19 cellular contexts compared by ENCODE assay signal in genomic region chr21:45511661-45512431, GRCh38. TPM values are rescaled to one million over a fixed set of nuclear protein-coding genes. Genes with fewer than 3 reads are reported as not detected.
DNase-seq lines count a peak whose midpoint lies in the region; ATAC-seq and TF ChIP-seq lines count a peak whose summit lies in the region.
"Had no signal": no experiment of that assay in that cellular context is flagged by ENCODE, and none has a peak within 500 bp of the region (broad histone marks: within the 10 kb centered on the region; RNA-seq: fewer than 3 reads in every experiment).

No MANE protein-coding gene starts in this region.

- TF ChIP-seq CTCF in spleen (IDR thresholded peaks at IDR 0.05 in 8 of 11, conservative IDR thresholded peaks at IDR 0.05 in 3 of 11): no peak

- no peaks in the 10 kb centered on the region for H3K9me3 ChIP-seq in SK-N-MC (ENCODE audit: low read depth, low read length)
- no peaks in the 10 kb centered on the region for H3K9me3 ChIP-seq in right cardiac atrium (ENCODE audit: control insufficient read depth, low read length)
- no peaks in the 10 kb centered on the region for H3K9me3 ChIP-seq in spleen
- H3K9me3 ChIP-seq: ascending aorta, Peyer's patch had no signal

- no peaks in the 10 kb centered on the region for H3K27me3 Mint-ChIP-seq in activated T-cell treated with anti-CD3 and anti-CD28 coated beads, Interleukin-2, amount 50 U/mL, for 24 hours
- H3K27me3 Mint-ChIP-seq: activated B cell treated with CpG ODN at 0.5 μM for 24 hours had no signal

- H3K9me3 Mint-ChIP-seq in activated T-cell treated with anti-CD3 and anti-CD28 coated beads, Interleukin-2, amount 50 U/mL, for 24 hours: no peaks in the 10 kb centered on the region
- H3K9me3 Mint-ChIP-seq: activated B cell treated with CpG ODN at 0.5 μM for 24 hours, nephron progenitor cell had no signal

- intact Hi-C loops in right cardiac atrium (cut with DNase I) (no loop called here), spleen (cut with DNase I; ENCODE audit: low total_unique reads) (no loop called here)

- peak overlapping the region; percentile 68; the same call in 1 of the 2 replicates for H3K27ac ChIP-seq in SK-N-MC
- no peak overlapping the region for H3K27ac ChIP-seq in right cardiac atrium (ENCODE audit: low read length)
- peak overlapping the region in 1 of 8 donors; percentile 70 for H3K27ac ChIP-seq in spleen
- H3K27ac ChIP-seq: ascending aorta, coronary artery, Peyer's patch had no signal

- H3K4me3 ChIP-seq in SK-N-MC (no peak overlapping the region), right cardiac atrium (ENCODE audit: low read length) (no peak overlapping the region), spleen (no peak overlapping the region)
- H3K4me3 ChIP-seq: ascending aorta, coronary artery, Peyer's patch had no signal

- 89% methylated on average over 35 of the region's 35 CpGs for WGBS in right cardiac atrium
- WGBS in spleen, 5 donors: 87 to 95% (median 89%) methylated on average over 24 to 35 of the region's 35 CpGs

- H3K36me3 ChIP-seq in SK-N-MC (ENCODE audit: insufficient read depth, low read length) (peaks cover 8% of the 10 kb centered on the region; the same call in 1 of the 2 replicates), spleen (peaks cover 0 to 79% (median 45%) of the 10 kb centered on the region in 6 donors)

- no peak for TF ChIP-seq POLR2A in spleen (IDR thresholded peaks at IDR 0.05)

- ATAC-seq in right cardiac atrium (no peak), GM21526 (IDR thresholded peaks at IDR 0.05; ENCODE audit: low FRiP score, unreplicated experiment) (no peak)

- no peak for DNase-seq in activated T-cell treated with anti-CD3 and anti-CD28 coated beads, Interleukin-2, amount 50 U/mL, for 24 hours
- DNase-seq in activated T-cell treated with anti-CD3 and anti-CD28 coated beads for 4 hours: no peak
- DNase-seq in SK-N-MC (ENCODE audit: low read depth, low spot score): no peak
- DNase-seq in right cardiac atrium: peak; percentile 11 to 59 (median 40)
- peak; percentile 75 for DNase-seq in spleen
- DNase-seq in SKM-1 (lab: John Stamatoyannopoulos, UW; ENCODE audit: unreplicated experiment): no peak
- no peak for DNase-seq in RKO (ENCODE audit: low spot score)
- DNase-seq: activated B cell treated with CpG ODN at 0.5 μM for 24 hours; activated naive CD4-positive, alpha-beta T cell treated with Interleukin-2 at 50 U/mL for 16 hours; foreskin melanocyte; GF-D8; H7; NCI-H187; NCI-H524; nephron progenitor cell; Peyer's patch had no signal

- H3K27me3 ChIP-seq in right cardiac atrium (ENCODE audit: control insufficient read depth, insufficient read depth): no peaks in the 10 kb centered on the region
- no peaks in the 10 kb centered on the region for H3K27me3 ChIP-seq in spleen (replicated peaks in 1 of 7)
- H3K27me3 ChIP-seq: ascending aorta, Peyer's patch had no signal

- H3K36me3 Mint-ChIP-seq in activated T-cell treated with anti-CD3 and anti-CD28 coated beads, Interleukin-2, amount 50 U/mL, for 24 hours (ENCODE audit: low read depth): peaks cover 49% of the 10 kb centered on the region

- H3K4me3 Mint-ChIP-seq in activated T-cell treated with anti-CD3 and anti-CD28 coated beads, Interleukin-2, amount 50 U/mL, for 24 hours: no peak overlapping the region
- H3K4me3 Mint-ChIP-seq: activated B cell treated with CpG ODN at 0.5 μM for 24 hours, nephron progenitor cell had no signal

- peaks cover 2% of the 10 kb centered on the region for H3K4me1 Mint-ChIP-seq in activated T-cell treated with anti-CD3 and anti-CD28 coated beads, Interleukin-2, amount 50 U/mL, for 24 hours (ENCODE audit: low read depth)
- H3K4me1 Mint-ChIP-seq: activated B cell treated with CpG ODN at 0.5 μM for 24 hours had no signal

- H3K4me1 ChIP-seq in right cardiac atrium (ENCODE audit: control insufficient read depth, insufficient read depth, low read length): no peaks in the 10 kb centered on the region
- H3K4me1 ChIP-seq in spleen: peaks cover 0 to 27% (median 0%) of the 10 kb centered on the region in 6 donors
- H3K4me1 ChIP-seq: ascending aorta, Peyer's patch had no signal

- H3K9ac ChIP-seq in SK-N-MC (ENCODE audit: insufficient read length): no peak overlapping the region

- H3K27ac Mint-ChIP-seq in activated T-cell treated with anti-CD3 and anti-CD28 coated beads, Interleukin-2, amount 50 U/mL, for 24 hours: peak overlapping the region; percentile 52
- H3K27ac Mint-ChIP-seq: activated B cell treated with CpG ODN at 0.5 μM for 24 hours had no signal

RNA-seq across cellular contexts. Expression of gene SLC19A1, which starts 30.4 kb away (rescaled TPM):
- total RNA-seq in right cardiac atrium (1 to 10 TPM; 2.3 to 5.0 (median 3.8) TPM), spleen (10 to 100 TPM; 21.6 to 52.8 (median 35.0) TPM)
- polyA plus RNA-seq in right cardiac atrium (3.9 TPM), spleen (10 to 100 TPM in 2 of 3 donors, 1 to 10 TPM in 1; 7.5 to 17.6 (median 13.3) TPM)

Comparison
In these comparisons a context has a peak if more than half of its experiments do, and no peak if none do; other contexts are left out.
1. DNase-seq: peak in right cardiac atrium (3 of 3) and spleen (single experiment); none in activated T-cell treated with anti-CD3 and anti-CD28 coated beads, Interleukin-2, amount 50 U/mL, for 24 hours (single experiment), activated T-cell treated with anti-CD3 and anti-CD28 coated beads for 4 hours (single experiment), SK-N-MC (single experiment), SKM-1 (single experiment) and RKO (single experiment).